21 cellular contexts compared by ENCODE assay signal in genomic region chr2:143905587-143905986, GRCh38.
DNase-seq lines count a peak whose midpoint lies in the region; ATAC-seq, FAIRE-seq and TF ChIP-seq lines count a peak whose summit lies in the region.
"Had no signal": no experiment of that assay in that cellular context is flagged by ENCODE, and none has a peak within 500 bp of the region (broad histone marks: within the 10 kb centered on the region; RNA-seq: fewer than 3 reads in every experiment).

No MANE protein-coding gene starts in this region.

- H3K79me2 ChIP-seq in OCI-LY3 (ENCODE audit: low read length), result no peaks in the 10 kb centered on the region

- H3K36me3 ChIP-seq in OCI-LY3 (replicated peaks; ENCODE audit: low read depth, low read length), result peaks cover 2% of the 10 kb centered on the region

- H4K20me1 ChIP-seq in OCI-LY3 (ENCODE audit: insufficient read depth, low read length), result no peaks in the 10 kb centered on the region

- H3K27me3 Mint-ChIP-seq in stimulated activated naive CD8-positive, alpha-beta T cell treated with anti-CD3 and anti-CD28 coated beads, Interleukin-15, amount 100 ng/mL, for 72 hours, result no peaks in the 10 kb centered on the region

- 0 out of 2 replicates have a peak overlapping the region, but pooled peaks have one; percentile 31 for H2AFZ ChIP-seq in OCI-LY3 (ENCODE audit: low read depth, low read length)
- H2AFZ ChIP-seq: GM23248 had no signal

- H3K9me3 Mint-ChIP-seq in stimulated activated naive CD8-positive, alpha-beta T cell treated with anti-CD3 and anti-CD28 coated beads, Interleukin-15, amount 100 ng/mL, for 72 hours, result no peaks in the 10 kb centered on the region
- no peaks in the 10 kb centered on the region for H3K9me3 Mint-ChIP-seq in stimulated activated effector memory CD8-positive, alpha-beta T cell treated with anti-CD3 and anti-CD28 coated beads, Interleukin-12 subunit alpha, Interleukin-12 subunit beta, amount 100 ng/mL, for 72 hours
- H3K9me3 Mint-ChIP-seq: CD4-positive, alpha-beta memory T cell had no signal

- FAIRE-seq in H54 (lab: Jason Lieb, UNC), result peak; percentile 52
- FAIRE-seq: G401.6, GM12878, GM18507, H1 had no signal

- TF ChIP-seq POLR2A in H54 (IDR thresholded peaks at IDR 0.05; ENCODE audit: low read depth, low read length), result no peak

- H3K27ac ChIP-seq in OCI-LY3 (ENCODE audit: low read length), result no peak overlapping the region
- H3K27ac ChIP-seq: GM23248 had no signal

- no peaks in the 10 kb centered on the region for H3K36me3 Mint-ChIP-seq in stimulated activated effector memory CD8-positive, alpha-beta T cell treated with anti-CD3 and anti-CD28 coated beads, Interleukin-12 subunit alpha, Interleukin-12 subunit beta, amount 100 ng/mL, for 72 hours
- H3K36me3 Mint-ChIP-seq: CD4-positive, alpha-beta memory T cell had no signal

- H3K4me2 ChIP-seq in OCI-LY3 (ENCODE audit: low read length), result no peak overlapping the region

- no peaks in the 10 kb centered on the region for H3K27me3 ChIP-seq in OCI-LY3 (ENCODE audit: low read depth, low read length)

- no peak for DNase-seq in stimulated activated naive CD8-positive, alpha-beta T cell treated with anti-CD3 and anti-CD28 coated beads, Interleukin-15, amount 100 ng/mL, for 72 hours
- DNase-seq in stimulated activated naive CD8-positive, alpha-beta T cell treated with anti-CD3 and anti-CD28 coated beads, Interleukin-15, Interleukin-2, amounts not matched to agents 100 U/mL and 50 U/mL, for 24 hours, result no peak
- no peak for DNase-seq in H54 (ENCODE audit: insufficient read length, low spot score)
- no peak for DNase-seq in stimulated activated effector memory CD8-positive, alpha-beta T cell treated with anti-CD3 and anti-CD28 coated beads, Interleukin-12 subunit alpha, Interleukin-12 subunit beta, amount 100 ng/mL, for 72 hours (ENCODE audit: low spot score in 2 of 2)
- no peak for DNase-seq in omental fat pad (ENCODE audit: low spot score)
- no peak for DNase-seq in OCI-M2 (lab: John Stamatoyannopoulos, UW; ENCODE audit: unreplicated experiment)
- DNase-seq in NCI-H187 (lab: John Stamatoyannopoulos, UW), result no peak
- DNase-seq: C1 segment of cervical spinal cord; Calu3; CD4-positive, alpha-beta memory T cell; COR-L47; DMS153; DND-41; GM23248; H9 had no signal

- peaks cover 10% of the 10 kb centered on the region for H3K4me1 Mint-ChIP-seq in stimulated activated naive CD8-positive, alpha-beta T cell treated with anti-CD3 and anti-CD28 coated beads, Interleukin-15, amount 100 ng/mL, for 72 hours
- peaks cover 16% of the 10 kb centered on the region for H3K4me1 Mint-ChIP-seq in stimulated activated effector memory CD8-positive, alpha-beta T cell treated with anti-CD3 and anti-CD28 coated beads, Interleukin-12 subunit alpha, Interleukin-12 subunit beta, amount 100 ng/mL, for 72 hours

- H3K9me3 ChIP-seq in OCI-LY3 (ENCODE audit: insufficient read depth, low read length), result no peaks in the 10 kb centered on the region

- no peak for TF ChIP-seq CTCF in OCI-LY3 (IDR thresholded peaks at IDR 0.05; ENCODE audit: low read depth, low read length)
- no peak for TF ChIP-seq CTCF in omental fat pad (IDR thresholded peaks at IDR 0.05)

- H3K4me3 ChIP-seq in OCI-LY3 (ENCODE audit: low read length), result no peak overlapping the region
- H3K4me3 ChIP-seq: GM12878, GM23248 had no signal

- H3K27ac Mint-ChIP-seq in stimulated activated naive CD8-positive, alpha-beta T cell treated with anti-CD3 and anti-CD28 coated beads, Interleukin-15, amount 100 ng/mL, for 72 hours, result no peak overlapping the region
- no peak overlapping the region for H3K27ac Mint-ChIP-seq in stimulated activated effector memory CD8-positive, alpha-beta T cell treated with anti-CD3 and anti-CD28 coated beads, Interleukin-12 subunit alpha, Interleukin-12 subunit beta, amount 100 ng/mL, for 72 hours
- H3K27ac Mint-ChIP-seq: CD4-positive, alpha-beta memory T cell; H9 had no signal

- H3K9ac ChIP-seq in OCI-LY3 (ENCODE audit: low read length), result no peak overlapping the region
- H3K9ac ChIP-seq: GM23248 had no signal

- peak; percentile 73 for ATAC-seq in stimulated activated naive CD8-positive, alpha-beta T cell treated with anti-CD3 and anti-CD28 coated beads, Interleukin-15, amount 100 ng/mL, for 72 hours
- no peak for ATAC-seq in stimulated activated naive CD8-positive, alpha-beta T cell treated with anti-CD3 and anti-CD28 coated beads, Interleukin-15, Interleukin-2, amounts not matched to agents 100 U/mL and 50 U/mL, for 24 hours
- ATAC-seq in stimulated activated effector memory CD8-positive, alpha-beta T cell treated with anti-CD3 and anti-CD28 coated beads, Interleukin-12 subunit alpha, Interleukin-12 subunit beta, amount 100 ng/mL, for 72 hours, result peak; percentile 51
- ATAC-seq in omental fat pad (ENCODE audit: low FRiP score), result no peak
- ATAC-seq: GM12878, HCT116 had no signal

- peaks cover 51% of the 10 kb centered on the region for H3K4me1 ChIP-seq in OCI-LY3 (ENCODE audit: low read length)

- no peak overlapping the region for H3K4me3 Mint-ChIP-seq in stimulated activated naive CD8-positive, alpha-beta T cell treated with anti-CD3 and anti-CD28 coated beads, Interleukin-15, amount 100 ng/mL, for 72 hours
- H3K4me3 Mint-ChIP-seq in stimulated activated effector memory CD8-positive, alpha-beta T cell treated with anti-CD3 and anti-CD28 coated beads, Interleukin-12 subunit alpha, Interleukin-12 subunit beta, amount 100 ng/mL, for 72 hours, result no peak overlapping the region
- H3K4me3 Mint-ChIP-seq: CD4-positive, alpha-beta memory T cell; H9 had no signal

Comparison
In these comparisons a context has a peak if more than half of its experiments do, and no peak if none do; other contexts are left out.
1. ATAC-seq: peak in stimulated activated naive CD8-positive, alpha-beta T cell treated with anti-CD3 and anti-CD28 coated beads, Interleukin-15, amount 100 ng/mL, for 72 hours (single experiment) and stimulated activated effector memory CD8-positive, alpha-beta T cell treated with anti-CD3 and anti-CD28 coated beads, Interleukin-12 subunit alpha, Interleukin-12 subunit beta, amount 100 ng/mL, for 72 hours (single experiment); none in stimulated activated naive CD8-positive, alpha-beta T cell treated with anti-CD3 and anti-CD28 coated beads, Interleukin-15, Interleukin-2, amounts not matched to agents 100 U/mL and 50 U/mL, for 24 hours (single experiment) and omental fat pad (single experiment).